ENCODE assay signal across 1 cellular context in the genomic region with DNA sequence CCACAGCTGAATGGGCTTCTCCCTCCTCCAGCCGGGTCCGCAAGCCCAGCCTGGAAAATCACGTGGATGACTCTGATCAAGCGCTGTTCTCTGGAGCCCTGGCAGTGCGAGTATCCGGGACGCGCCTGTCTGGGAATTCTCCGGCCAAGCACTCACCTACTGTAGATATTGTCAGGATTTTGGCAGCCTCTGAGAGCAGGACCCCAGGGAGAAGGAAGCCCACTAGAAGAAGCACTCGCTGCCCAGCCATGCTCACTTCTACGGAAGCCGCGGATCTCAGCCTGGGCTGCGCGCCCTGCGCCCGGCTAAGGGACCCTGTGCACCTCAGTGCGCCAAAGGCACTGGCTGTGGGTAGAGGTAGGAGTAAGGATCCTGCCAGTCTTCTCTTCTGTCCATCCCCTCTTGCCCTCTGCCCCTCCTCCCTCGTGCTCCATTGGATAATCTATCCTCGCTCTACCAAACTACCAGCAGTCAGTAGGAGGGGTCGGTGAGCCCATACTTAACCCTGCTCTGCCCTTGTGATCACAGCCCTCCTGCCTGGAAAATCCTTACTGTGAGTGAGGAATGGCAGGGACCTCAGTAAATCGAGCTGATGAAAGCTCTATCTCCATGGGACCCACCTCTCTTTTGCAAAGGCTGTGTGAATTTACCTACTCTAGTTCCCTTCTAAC.
TF ChIP-seq lines count a peak whose summit lies in the region.

A gene with protein sequence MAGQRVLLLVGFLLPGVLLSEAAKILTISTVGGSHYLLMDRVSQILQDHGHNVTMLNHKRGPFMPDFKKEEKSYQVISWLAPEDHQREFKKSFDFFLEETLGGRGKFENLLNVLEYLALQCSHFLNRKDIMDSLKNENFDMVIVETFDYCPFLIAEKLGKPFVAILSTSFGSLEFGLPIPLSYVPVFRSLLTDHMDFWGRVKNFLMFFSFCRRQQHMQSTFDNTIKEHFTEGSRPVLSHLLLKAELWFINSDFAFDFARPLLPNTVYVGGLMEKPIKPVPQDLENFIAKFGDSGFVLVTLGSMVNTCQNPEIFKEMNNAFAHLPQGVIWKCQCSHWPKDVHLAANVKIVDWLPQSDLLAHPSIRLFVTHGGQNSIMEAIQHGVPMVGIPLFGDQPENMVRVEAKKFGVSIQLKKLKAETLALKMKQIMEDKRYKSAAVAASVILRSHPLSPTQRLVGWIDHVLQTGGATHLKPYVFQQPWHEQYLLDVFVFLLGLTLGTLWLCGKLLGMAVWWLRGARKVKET (minus strand): TSS at position 343 of the 671 bp plus-strand sequence. CDS start 93 bp downstream, at position 250.

TF ChIP-seq in SK-N-SH treated with all-trans-retinoic acid at 6 μM for 48 hours, 23 proteins besides CTCF, POLR2A, EP300 and RAD21 (continued from another document):
- TF ChIP-seq, protein P1, sequence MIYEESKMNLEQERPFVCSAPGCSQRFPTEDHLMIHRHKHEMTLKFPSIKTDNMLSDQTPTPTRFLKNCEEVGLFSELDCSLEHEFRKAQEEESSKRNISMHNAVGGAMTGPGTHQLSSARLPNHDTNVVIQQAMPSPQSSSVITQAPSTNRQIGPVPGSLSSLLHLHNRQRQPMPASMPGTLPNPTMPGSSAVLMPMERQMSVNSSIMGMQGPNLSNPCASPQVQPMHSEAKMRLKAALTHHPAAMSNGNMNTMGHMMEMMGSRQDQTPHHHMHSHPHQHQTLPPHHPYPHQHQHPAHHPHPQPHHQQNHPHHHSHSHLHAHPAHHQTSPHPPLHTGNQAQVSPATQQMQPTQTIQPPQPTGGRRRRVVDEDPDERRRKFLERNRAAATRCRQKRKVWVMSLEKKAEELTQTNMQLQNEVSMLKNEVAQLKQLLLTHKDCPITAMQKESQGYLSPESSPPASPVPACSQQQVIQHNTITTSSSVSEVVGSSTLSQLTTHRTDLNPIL (CRISPR knock-in tag; IDR thresholded peaks at IDR 0.05; ENCODE audit: low read depth), result no peak
- TF ChIP-seq ZFP3 (CRISPR knock-in tag; IDR thresholded peaks at IDR 0.05), result no peak
- TF ChIP-seq BACH2 (CRISPR knock-in tag; IDR thresholded peaks at IDR 0.05; ENCODE audit: borderline replicate concordance), result no peak
- no peak for TF ChIP-seq ARNTL (CRISPR knock-in tag; IDR thresholded peaks at IDR 0.05; ENCODE audit: borderline replicate concordance, low read depth)
- no peak for TF ChIP-seq ZNF565 (CRISPR knock-in tag; conservative IDR thresholded peaks at IDR 0.05; ENCODE audit: low read depth)
- TF ChIP-seq CSDC2 (CRISPR knock-in tag; IDR thresholded peaks at IDR 0.05), result no peak
- TF ChIP-seq SNAI2 (CRISPR knock-in tag; IDR thresholded peaks at IDR 0.05), result no peak
- TF ChIP-seq ISL1 (CRISPR knock-in tag; IDR thresholded peaks at IDR 0.05), result no peak
